In the genomic region with DNA sequence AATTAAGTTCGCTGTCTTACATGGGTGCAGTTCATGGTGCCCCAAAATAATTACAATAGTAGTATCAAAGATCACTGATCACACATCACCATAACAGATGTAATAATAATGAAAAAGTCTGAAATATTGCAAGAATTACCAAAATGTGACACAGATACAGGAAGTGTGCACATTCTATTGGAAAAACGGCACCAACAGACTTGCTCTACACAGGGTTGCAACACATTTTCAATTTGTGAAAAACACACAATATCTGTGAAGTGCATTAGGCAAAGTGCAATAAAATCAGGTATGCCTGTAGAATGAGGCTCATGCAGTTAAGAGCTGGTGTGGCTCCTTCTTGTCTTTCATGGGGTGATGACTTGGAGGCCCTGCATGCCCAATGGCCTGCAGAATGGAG, we compare ENCODE assay signal across 24 cellular contexts.
DNase-seq lines count a peak whose midpoint lies in the region; ATAC-seq and TF ChIP-seq lines count a peak whose summit lies in the region.
"Had no signal": no experiment of that assay in that cellular context is flagged by ENCODE, and none has a peak within 500 bp of the region (broad histone marks: within the 10 kb centered on the region; RNA-seq: fewer than 3 reads in every experiment).

No MANE protein-coding gene starts in this region.

- peak overlapping the region; percentile 99 to 100 (median 100) for H3K27ac Mint-ChIP-seq in CD14-positive monocyte
- peak overlapping the region; percentile 18 to 99 (median 98) for H3K27ac Mint-ChIP-seq in CD8-positive, alpha-beta memory T cell
- H3K27ac Mint-ChIP-seq in T-cell, result peak overlapping the region; percentile 85 to 87
- peak overlapping the region in 1 of 2 donors; percentile 69 for H3K27ac Mint-ChIP-seq in natural killer cell treated with Interleukin-12 subunit alpha and Interleukin-12 subunit beta and Interleukin-15 and Interleukin-18, amount 100 ng/mL, for 72 hours
- H3K27ac Mint-ChIP-seq: GM23338, mesothelial cell of epicardium, nephron had no signal

- WGBS in sigmoid colon, 2 donors, result 90 to 95% methylated on average over 2 of the region's 2 CpGs

- TF ChIP-seq POLR2A in sigmoid colon (IDR thresholded peaks at IDR 0.05), result no peak

- peaks cover 76% of the 10 kb centered on the region for H3K4me1 ChIP-seq in CD8-positive, alpha-beta memory T cell (ENCODE audit: insufficient read depth, low read length)
- peaks cover 0 to 14% (median 12%) of the 10 kb centered on the region in 4 donors for H3K4me1 ChIP-seq in sigmoid colon
- H3K4me1 ChIP-seq: adrenal gland, body of pancreas had no signal

- H3K9me3 ChIP-seq in CD8-positive, alpha-beta memory T cell (ENCODE audit: low read length), result no peaks in the 10 kb centered on the region
- no peaks in the 10 kb centered on the region for H3K9me3 ChIP-seq in sigmoid colon
- H3K9me3 ChIP-seq: adrenal gland, body of pancreas, SK-N-SH, transverse colon had no signal

- H3K36me3 Mint-ChIP-seq in CD14-positive monocyte, result peaks cover 1 to 7% of the 10 kb centered on the region in 2 donors
- H3K36me3 Mint-ChIP-seq in CD8-positive, alpha-beta memory T cell, result no peaks in the 10 kb centered on the region
- no peaks in the 10 kb centered on the region for H3K36me3 Mint-ChIP-seq in T-cell
- H3K36me3 Mint-ChIP-seq in natural killer cell treated with Interleukin-12 subunit alpha and Interleukin-12 subunit beta and Interleukin-15 and Interleukin-18, amount 100 ng/mL, for 72 hours, result no peaks in the 10 kb centered on the region
- H3K36me3 Mint-ChIP-seq: CD4-positive, CD25-positive, alpha-beta regulatory T cell; mesothelial cell of epicardium had no signal

- H3K27me3 Mint-ChIP-seq in CD14-positive monocyte (ENCODE audit: low read depth in 3 of 3) (peaks cover 0 to 4% (median 2%) of the 10 kb centered on the region in 3 donors), T-cell (no peaks in the 10 kb centered on the region)
- peaks cover 0 to 1% of the 10 kb centered on the region in 2 donors for H3K27me3 Mint-ChIP-seq in CD8-positive, alpha-beta memory T cell
- H3K27me3 Mint-ChIP-seq in natural killer cell treated with Interleukin-12 subunit alpha and Interleukin-12 subunit beta and Interleukin-15 and Interleukin-18, amount 100 ng/mL, for 72 hours, result peaks cover 0 to 3% of the 10 kb centered on the region in 2 donors

- no peak overlapping the region for H3K4me3 ChIP-seq in CD8-positive, alpha-beta memory T cell (ENCODE audit: low read length)
- H3K4me3 ChIP-seq in sigmoid colon, result no peak overlapping the region
- H3K4me3 ChIP-seq: adrenal gland, body of pancreas, GM23338, transverse colon had no signal

- no peak for ATAC-seq in T-cell (replicated peaks in 1 of 4)
- no peak for ATAC-seq in natural killer cell treated with Interleukin-12 subunit alpha and Interleukin-12 subunit beta and Interleukin-15 and Interleukin-18, amount 100 ng/mL, for 72 hours
- ATAC-seq: body of pancreas, GM23338 had no signal

- H3K36me3 ChIP-seq in CD8-positive, alpha-beta memory T cell (ENCODE audit: insufficient read depth, low read length), result no peaks in the 10 kb centered on the region
- no peaks in the 10 kb centered on the region for H3K36me3 ChIP-seq in sigmoid colon
- H3K36me3 ChIP-seq: adrenal gland, transverse colon, WERI-Rb-1 had no signal

- peak overlapping the region; percentile 57 for H3K27ac ChIP-seq in CD8-positive, alpha-beta memory T cell (ENCODE audit: low read depth, low read length)
- H3K27ac ChIP-seq in sigmoid colon, result peak overlapping the region in 1 of 4 donors; percentile 32
- H3K27ac ChIP-seq: WERI-Rb-1 had no signal

- H3K4me1 Mint-ChIP-seq in CD14-positive monocyte (peaks cover 94% of the 10 kb centered on the region), T-cell (peaks cover 84 to 95% (median 92%) of the 10 kb centered on the region in 3 donors)
- H3K4me1 Mint-ChIP-seq in CD8-positive, alpha-beta memory T cell, result peaks cover 93 to 99% (median 99%) of the 10 kb centered on the region in 3 donors
- peaks cover 77 to 85% of the 10 kb centered on the region in 2 donors for H3K4me1 Mint-ChIP-seq in natural killer cell treated with Interleukin-12 subunit alpha and Interleukin-12 subunit beta and Interleukin-15 and Interleukin-18, amount 100 ng/mL, for 72 hours (ENCODE audit: low read depth in 2 of 2)

- no peak for TF ChIP-seq CTCF in CD14-positive monocyte (IDR thresholded peaks at IDR 0.05)
- no peak for TF ChIP-seq CTCF in sigmoid colon (IDR thresholded peaks at IDR 0.05)

- TF ChIP-seq EP300 in sigmoid colon (IDR thresholded peaks at IDR 0.05), result no peak

- H3K9me3 Mint-ChIP-seq in CD14-positive monocyte, result peaks cover 0 to 12% (median 3%) of the 10 kb centered on the region in 7 donors
- H3K9me3 Mint-ChIP-seq in CD8-positive, alpha-beta memory T cell, result peaks cover 0 to 6% (median 0%) of the 10 kb centered on the region in 5 donors
- peaks cover 0 to 4% (median 0%) of the 10 kb centered on the region in 3 donors for H3K9me3 Mint-ChIP-seq in T-cell
- no peaks in the 10 kb centered on the region for H3K9me3 Mint-ChIP-seq in natural killer cell treated with Interleukin-12 subunit alpha and Interleukin-12 subunit beta and Interleukin-15 and Interleukin-18, amount 100 ng/mL, for 72 hours
- H3K9me3 Mint-ChIP-seq: activated CD4-positive, alpha-beta T cell treated with anti-CD3 and anti-CD28 coated beads, Interleukin-2, amount 10 ng/mL, durations not matched to agents 24 days and 14 days; GM23338; mesothelial cell of epicardium; nephron had no signal

- CTCF ChIA-PET in CD8-positive, alpha-beta memory T cell (lab: Charles Lee), result interaction anchor here (1.8 kb wide), 1 partner anchor 10 kb away, joined by 7 read pairs; no protein-coding TSS in a partner anchor
- CTCF ChIA-PET in T-cell (lab: Charles Lee), result no interaction called here

- H3K4me3 Mint-ChIP-seq in CD14-positive monocyte (no peak overlapping the region), T-cell (no peak overlapping the region)
- H3K4me3 Mint-ChIP-seq in CD8-positive, alpha-beta memory T cell, result peak overlapping the region in 3 of 7 donors; percentile 13 to 76 (median 71)
- peak overlapping the region; percentile 10 for H3K4me3 Mint-ChIP-seq in natural killer cell treated with Interleukin-12 subunit alpha and Interleukin-12 subunit beta and Interleukin-15 and Interleukin-18, amount 100 ng/mL, for 72 hours
- H3K4me3 Mint-ChIP-seq: activated CD4-positive, alpha-beta T cell treated with anti-CD3 and anti-CD28 coated beads, Interleukin-2, amount 10 ng/mL, durations not matched to agents 24 days and 14 days; GM23338; mesothelial cell of epicardium; nephron had no signal

- POLR2A ChIA-PET in CD8-positive, alpha-beta memory T cell (lab: Charles Lee), result interaction anchor here (3.0 kb wide), 1 partner anchor 50 kb away, joined by 13 read pairs; no protein-coding TSS in a partner anchor
- POLR2A ChIA-PET in T-cell (lab: Charles Lee), result no interaction called here

- no peaks in the 10 kb centered on the region for H3K27me3 ChIP-seq in CD8-positive, alpha-beta memory T cell (ENCODE audit: insufficient read depth, low read length, poor library complexity, severe bottlenecking)
- no peaks in the 10 kb centered on the region for H3K27me3 ChIP-seq in sigmoid colon
- H3K27me3 ChIP-seq: adrenal gland, body of pancreas, transverse colon had no signal

- intact Hi-C loops in CD14-positive monocyte (cut with micrococcal nuclease), result loop anchor here (2.0 to 5.0 kb wide), 9 partner anchors 42 to 789 kb away; a partner anchor contains a TSS
- intact Hi-C loops in sigmoid colon (cut with DNase I), result no loop called here

- no peak for DNase-seq in CD14-positive monocyte (ENCODE audit: low spot score)
- DNase-seq in CD8-positive, alpha-beta memory T cell, result no peak
- no peak for DNase-seq in T-cell
- DNase-seq in natural killer cell treated with Interleukin-12 subunit alpha and Interleukin-12 subunit beta and Interleukin-15 and Interleukin-18, amount 100 ng/mL, for 72 hours (ENCODE audit: low spot score), result no peak
- DNase-seq in NCI-H82 treated with DMSO at 0.1 percent for 48 hours (lab: John Stamatoyannopoulos, UW; ENCODE audit: unreplicated experiment), result no peak
- no peak for DNase-seq in sigmoid colon
- DNase-seq in SW480 (ENCODE audit: low spot score), result no peak
- DNase-seq: activated naive CD4-positive, alpha-beta T cell; activated T-cell treated with anti-CD3 and anti-CD28 coated beads, Interleukin-2, amount 50 U/mL, for 48 hours; left ventricle myocardium superior; NCI-H1092 treated with DMSO at 0.1 percent for 48 hours; NCI-H1930; NCI-H2227 treated with DMSO at 0.1 percent for 48 hours; NCI-H69; SK-N-SH; transverse colon; WERI-Rb-1 had no signal
